ENCODE assay signal across 8 cellular contexts in the genomic region with DNA sequence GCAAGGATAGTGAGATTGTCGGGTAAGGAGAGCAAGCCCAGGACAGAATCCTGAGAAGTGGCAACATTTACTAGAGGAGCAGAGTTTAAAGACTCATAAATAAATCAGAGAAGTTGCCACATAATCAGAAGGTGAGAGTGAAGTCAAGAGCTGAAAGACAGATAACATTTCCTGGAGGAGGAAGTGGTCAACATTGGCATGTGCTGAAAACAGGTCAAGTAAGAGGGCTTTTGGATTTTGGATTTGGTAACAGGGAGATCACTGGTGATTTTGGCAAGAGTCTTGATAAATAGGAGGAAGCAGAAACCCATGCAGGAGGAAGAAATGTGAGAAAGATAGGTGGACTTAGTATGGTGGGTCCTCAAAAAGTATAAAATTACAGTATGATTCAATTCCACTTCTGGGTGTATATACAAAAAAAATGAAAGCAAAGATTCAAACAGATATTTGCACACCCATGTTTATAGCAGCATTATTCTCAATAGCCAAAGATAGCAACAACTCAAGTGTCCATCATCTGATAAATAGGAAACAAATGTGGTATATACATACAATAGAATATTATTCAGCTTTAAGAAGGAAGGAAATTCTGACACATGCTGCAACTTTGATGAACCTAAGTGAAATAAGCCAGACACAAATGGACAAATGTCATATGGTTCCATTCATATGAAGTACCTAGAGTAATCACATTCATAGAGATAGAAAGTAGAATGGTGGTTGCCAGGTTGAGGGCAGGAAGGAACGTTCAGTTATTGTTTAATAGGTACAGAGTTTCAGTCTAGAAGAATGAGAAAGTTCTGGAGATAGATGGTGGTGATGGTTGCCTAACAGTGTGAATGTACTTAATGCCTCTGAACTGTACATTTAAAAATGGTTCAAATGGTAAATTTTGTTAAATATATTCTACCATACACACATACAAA.
A peak's percentile ranks its signal among the peaks of the same experiment; 100 is the strongest.
DNase-seq lines count a peak whose midpoint lies in the region; ATAC-seq and TF ChIP-seq lines count a peak whose summit lies in the region.

No MANE protein-coding gene starts in this region.

- ATAC-seq in GM19324 (IDR thresholded peaks at IDR 0.05; ENCODE audit: low FRiP score, unreplicated experiment) (peak; percentile 57), HG03066 (IDR thresholded peaks at IDR 0.05; ENCODE audit: low read depth, unreplicated experiment) (peak; percentile 44)

- H3K27ac ChIP-seq in neutrophil, result peak overlapping the region; percentile 81

- H3K27me3 ChIP-seq in neutrophil, result no peaks in the 10 kb centered on the region

- no peaks in the 10 kb centered on the region for H3K9me3 ChIP-seq in neutrophil

- DNase-seq in SKM-1 (lab: John Stamatoyannopoulos, UW; ENCODE audit: unreplicated experiment) (peak; percentile 82), NCI-H510A (lab: John Stamatoyannopoulos, UW) (no peak), GM10266 (ENCODE audit: extremely low spot score) (no peak), NCI-H526 treated with DMSO at 0.1 percent for 48 hours (lab: John Stamatoyannopoulos, UW) (no peak)
- DNase-seq in activated CD4-positive, alpha-beta T cell treated with anti-CD3 and anti-CD28 coated beads, Interleukin-2, amount 50 U/mL, for 48 hours, result no peak

- H3K4me1 ChIP-seq in neutrophil (ENCODE audit: control insufficient read depth in 1 of 2, insufficient read depth in 1 of 2, low read depth in 1 of 2, low read length in 1 of 2), result peaks cover 63 to 70% of the 10 kb centered on the region in 2 experiments

- H3K4me3 ChIP-seq in neutrophil (ENCODE audit: low read depth in 1 of 2, low read length in 1 of 2), result no peak overlapping the region

- H3K36me3 ChIP-seq in neutrophil, result no peaks in the 10 kb centered on the region

- no peak for TF ChIP-seq CTCF in neutrophil (IDR thresholded peaks at IDR 0.05)
- no peak for TF ChIP-seq CTCF in GM10266 (IDR thresholded peaks at IDR 0.05; ENCODE audit: control insufficient read depth, insufficient read depth, low read depth, missing control alignments)
